6 cellular contexts compared by ENCODE assay signal in the genomic region with DNA sequence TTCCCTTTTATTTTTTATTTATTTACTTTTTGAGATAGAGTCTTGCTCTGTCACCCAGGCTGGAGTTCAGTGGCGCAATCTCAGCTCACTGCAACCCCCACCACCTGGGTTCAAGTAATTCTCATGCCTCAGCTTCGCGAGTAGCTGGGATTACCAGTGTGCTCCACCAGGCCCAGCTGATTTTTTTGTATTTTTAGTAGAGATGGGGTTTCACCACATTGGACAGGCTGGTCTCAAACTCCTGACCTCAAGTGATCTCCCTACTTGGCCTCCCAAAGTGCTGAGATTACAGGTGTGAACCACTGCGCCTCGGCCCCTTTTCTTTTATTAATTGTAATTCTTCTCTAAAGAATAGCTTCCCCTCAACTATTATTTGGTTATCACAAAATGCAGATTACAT. TPM values are rescaled to one million over a fixed set of nuclear protein-coding genes. Genes with fewer than 3 reads are reported as not detected.
"Had no signal": no experiment of that assay in that cellular context is flagged by ENCODE, and none has a peak within 500 bp of the region (broad histone marks: within the 10 kb centered on the region; RNA-seq: fewer than 3 reads in every experiment).

No MANE protein-coding gene starts in this region.

RNA-seq across cellular contexts. Expression of a gene that starts 26.4 kb away (rescaled TPM):
- total RNA-seq: HepG2, HT-29, HT1080, IMR-90, K562 had no signal
- polyA plus RNA-seq: HepG2, IgD-negative memory B cell, IMR-90, K562 had no signal

RNA-seq across cellular contexts. Expression of a gene that starts 31.6 kb away (rescaled TPM):
- total RNA-seq: HepG2, HT-29, HT1080 had no signal
- polyA plus RNA-seq: HepG2 had no signal
